Comparison of ENCODE assay signal across 1 cellular context in genomic region chr10:85548038-85548437, GRCh38.
TF ChIP-seq lines count a peak whose summit lies in the region.

No MANE protein-coding gene starts in this region.

TF ChIP-seq in GM23338, 12 proteins besides CTCF, POLR2A, EP300 and RAD21 (continued from another document):
- no peak for TF ChIP-seq POLR2AphosphoS5 (IDR thresholded peaks at IDR 0.05; ENCODE audit: low read depth)
- TF ChIP-seq ZNF114 (CRISPR knock-in tag; IDR thresholded peaks at IDR 0.05): no peak
